34 cellular contexts compared by ENCODE assay signal in the genomic region with DNA sequence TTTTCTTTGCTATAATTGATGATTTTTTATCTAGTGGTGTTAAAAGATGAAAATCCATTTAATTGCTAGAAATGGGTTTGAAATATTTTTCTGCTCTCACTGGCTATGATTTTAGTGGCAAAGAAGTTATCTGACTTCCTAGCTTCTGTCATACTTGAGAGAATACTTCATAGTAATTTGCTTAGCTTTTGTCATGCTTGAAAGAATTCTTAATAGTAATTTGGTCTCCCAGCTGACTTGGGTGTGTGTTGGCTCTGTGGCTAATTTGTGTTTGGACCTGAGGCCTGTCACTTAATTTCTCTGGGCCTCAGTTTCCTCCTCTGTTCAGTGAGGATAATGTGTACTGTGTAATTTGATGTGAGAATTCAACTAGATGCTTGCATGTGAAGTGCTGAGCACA. TPM values are rescaled to one million over a fixed set of nuclear protein-coding genes. Genes with fewer than 3 reads are reported as not detected.
"Had no signal": no experiment of that assay in that cellular context is flagged by ENCODE, and none has a peak within 500 bp of the region (broad histone marks: within the 10 kb centered on the region; RNA-seq: fewer than 3 reads in every experiment).

No MANE protein-coding gene starts in this region.

- DNase-seq: activated B cell treated with CpG ODN at 0.5 μM for 24 hours; activated CD4-positive, alpha-beta T cell treated with anti-CD3 and anti-CD28 coated beads for 48 hours; activated CD4-positive, alpha-beta T cell treated with anti-CD3 and anti-CD28 coated beads, Interleukin-2, amount 50 U/mL, for 1 hour; activated CD4-positive, alpha-beta T cell treated with anti-CD3 and anti-CD28 coated beads, Interleukin-2, amount 50 U/mL, for 48 hours; activated CD8-positive, alpha-beta memory T cell treated with anti-CD3 and anti-CD28 coated beads for 24 hours; activated CD8-positive, alpha-beta T cell treated with anti-CD3 and anti-CD28 coated beads for 36 hours; activated effector memory CD4-positive, alpha-beta T cell treated with anti-CD3 and anti-CD28 coated beads, Interleukin-2, amount 50 U/mL, for 16 hours; activated naive CD4-positive, alpha-beta T cell treated with anti-CD3 and anti-CD28 coated beads for 36 hours; activated naive CD8-positive, alpha-beta T cell treated with anti-CD3 and anti-CD28 coated beads for 36 hours; activated naive CD8-positive, alpha-beta T cell treated with anti-CD3 and anti-CD28 coated beads, Interleukin-2, amount 50 U/mL, for 24 hours; activated T-cell treated with anti-CD3 and anti-CD28 coated beads, Interleukin-2, amount 50 U/mL, for 4 hours; adrenal gland; amygdala; central memory CD4-positive, alpha-beta T cell; dorsolateral prefrontal cortex; effector memory CD4-positive, alpha-beta T cell; endodermal cell; foreskin fibroblast; gastrocnemius medialis; T-helper 1 cell; T-helper 17 cell; T1000; WERI-Rb-1 had no signal

- H3K27me3 Mint-ChIP-seq: activated B cell treated with CpG ODN at 0.5 μM for 24 hours; activated CD8-positive, alpha-beta T cell treated with anti-CD3 and anti-CD28 coated beads for 36 hours; activated naive CD4-positive, alpha-beta T cell treated with anti-CD3 and anti-CD28 coated beads, Interleukin-2, amount 50 U/mL, for 24 hours; activated naive CD8-positive, alpha-beta T cell treated with anti-CD3 and anti-CD28 coated beads for 36 hours; activated naive CD8-positive, alpha-beta T cell treated with anti-CD3 and anti-CD28 coated beads, Interleukin-2, amount 50 U/mL, for 24 hours; brain; dendritic cell treated with granulocyte-macrophage colony-stimulating factor and Interleukin-4, amounts not matched to agents 40 ng/mL and 50 ng/mL, for 4 days; T-helper 17 cell had no signal

- H3K9me3 ChIP-seq: adrenal gland, ascending aorta, breast epithelium, gastrocnemius medialis had no signal

- H3K4me3 ChIP-seq: adrenal gland, ascending aorta, breast epithelium, cardiac muscle cell, coronary artery, dorsolateral prefrontal cortex, gastrocnemius medialis had no signal

- H3K4me1 ChIP-seq: adrenal gland, ascending aorta, breast epithelium, gastrocnemius medialis had no signal

- H3K4me3 Mint-ChIP-seq: activated B cell treated with CpG ODN at 0.5 μM for 24 hours; activated CD8-positive, alpha-beta T cell treated with anti-CD3 and anti-CD28 coated beads for 36 hours; activated naive CD4-positive, alpha-beta T cell treated with anti-CD3 and anti-CD28 coated beads for 36 hours; activated naive CD4-positive, alpha-beta T cell treated with anti-CD3 and anti-CD28 coated beads, Interleukin-2, amount 50 U/mL, for 24 hours; activated naive CD8-positive, alpha-beta T cell treated with anti-CD3 and anti-CD28 coated beads for 36 hours; activated naive CD8-positive, alpha-beta T cell treated with anti-CD3 and anti-CD28 coated beads, Interleukin-2, amount 50 U/mL, for 24 hours; activated T-cell treated with anti-CD3 and anti-CD28 coated beads, Interleukin-2, amount 50 U/mL, for 4 hours; brain; dendritic cell treated with granulocyte-macrophage colony-stimulating factor and Interleukin-4, amounts not matched to agents 40 ng/mL and 50 ng/mL, for 4 days; endodermal cell; T-helper 17 cell; T-helper 2 cell treated with Interferon-gamma antibody and Interleukin-4, amounts not matched to agents 5 μg/mL and 100 μg/mL, for 36 hours had no signal

- H3K27ac ChIP-seq: adrenal gland, ascending aorta, breast epithelium, cardiac muscle cell, coronary artery, dorsolateral prefrontal cortex, gastrocnemius medialis, WERI-Rb-1 had no signal

- H3K27me3 ChIP-seq: adrenal gland, ascending aorta, breast epithelium, cardiac muscle cell, dorsolateral prefrontal cortex, gastrocnemius medialis had no signal

- H3K27ac Mint-ChIP-seq: activated B cell treated with CpG ODN at 0.5 μM for 24 hours; activated naive CD4-positive, alpha-beta T cell treated with anti-CD3 and anti-CD28 coated beads for 36 hours; activated naive CD8-positive, alpha-beta T cell treated with anti-CD3 and anti-CD28 coated beads for 36 hours; activated naive CD8-positive, alpha-beta T cell treated with anti-CD3 and anti-CD28 coated beads, Interleukin-2, amount 50 U/mL, for 24 hours; activated T-helper 2 cell treated with anti-CD3 and anti-CD28 coated beads, Interferon-gamma antibody, Interleukin-2, Interleukin-4, amounts not matched to agents 10 μg/mL and 5 μg/mL and 100 μg/mL, durations not matched to agents 14 hours and 24 hours and 36 hours; brain; T-helper 17 cell; T-helper 2 cell treated with Interferon-gamma antibody and Interleukin-4, amounts not matched to agents 5 μg/mL and 100 μg/mL, for 36 hours had no signal

- H3K9me3 Mint-ChIP-seq: activated B cell treated with CpG ODN at 0.5 μM for 24 hours; activated CD8-positive, alpha-beta T cell treated with anti-CD3 and anti-CD28 coated beads for 36 hours; activated naive CD4-positive, alpha-beta T cell treated with anti-CD3 and anti-CD28 coated beads for 36 hours; activated naive CD4-positive, alpha-beta T cell treated with anti-CD3 and anti-CD28 coated beads, Interleukin-2, amount 50 U/mL, for 24 hours; activated naive CD8-positive, alpha-beta T cell treated with anti-CD3 and anti-CD28 coated beads for 36 hours; activated naive CD8-positive, alpha-beta T cell treated with anti-CD3 and anti-CD28 coated beads, Interleukin-2, amount 50 U/mL, for 24 hours; activated T-cell treated with anti-CD3 and anti-CD28 coated beads, Interleukin-2, amount 50 U/mL, for 4 hours; activated T-helper 2 cell treated with anti-CD3 and anti-CD28 coated beads, Interferon-gamma antibody, Interleukin-2, Interleukin-4, amounts not matched to agents 10 μg/mL and 5 μg/mL and 100 μg/mL, durations not matched to agents 14 hours and 24 hours and 36 hours; brain; dendritic cell treated with granulocyte-macrophage colony-stimulating factor and Interleukin-4, amounts not matched to agents 40 ng/mL and 50 ng/mL, for 4 days; endodermal cell; T-helper 2 cell treated with Interferon-gamma antibody and Interleukin-4, amounts not matched to agents 5 μg/mL and 100 μg/mL, for 36 hours had no signal

- H3K36me3 ChIP-seq: breast epithelium had no signal

- ATAC-seq: activated CD4-positive, CD25-positive, alpha-beta regulatory T cell treated with anti-CD3 and anti-CD28 coated beads, Interleukin-2, amount 50 U/mL, for 24 hours; activated CD8-positive, alpha-beta T cell treated with anti-CD3 and anti-CD28 coated beads for 36 hours; activated naive CD8-positive, alpha-beta T cell treated with anti-CD3 and anti-CD28 coated beads, Interleukin-2, amount 50 U/mL, for 24 hours; activated T-cell treated with anti-CD3 and anti-CD28 coated beads, Interleukin-2, amount 50 U/mL, for 4 hours; esophagus mucosa; gastrocnemius medialis; T-helper 17 cell had no signal

RNA-seq across cellular contexts. Expression of a gene that starts 29.1 kb away (rescaled TPM):
- total RNA-seq: activated B cell treated with CpG ODN at 0.5 μM for 24 hours; activated CD8-positive, alpha-beta T cell treated with anti-CD3 and anti-CD28 coated beads for 36 hours; activated naive CD4-positive, alpha-beta T cell treated with anti-CD3 and anti-CD28 coated beads for 36 hours; activated naive CD8-positive, alpha-beta T cell treated with anti-CD3 and anti-CD28 coated beads for 36 hours; activated T-cell treated with anti-CD3 and anti-CD28 coated beads, Interleukin-2, amount 50 U/mL, for 4 hours; activated T-helper 2 cell treated with anti-CD3 and anti-CD28 coated beads, Interferon-gamma antibody, Interleukin-2, Interleukin-4, amounts not matched to agents 10 μg/mL and 5 μg/mL and 100 μg/mL, durations not matched to agents 14 hours and 24 hours and 36 hours; ascending aorta; T-helper 17 cell had no signal
- polyA plus RNA-seq: cardiac muscle cell had no signal
